ENCODE assay signal across 14 cellular contexts in genomic region chr2:96843538-96844268, GRCh38. TPM values are rescaled to one million over a fixed set of nuclear protein-coding genes. Genes with fewer than 3 reads are reported as not detected.
DNase-seq lines count a peak whose midpoint lies in the region; ATAC-seq, FAIRE-seq and TF ChIP-seq lines count a peak whose summit lies in the region.
"Had no signal": no experiment of that assay in that cellular context is flagged by ENCODE, and none has a peak within 500 bp of the region (broad histone marks: within the 10 kb centered on the region; RNA-seq: fewer than 3 reads in every experiment).

Gene ANKRD23, minus strand, starts transcription at chr2:96844021. Its CDS starts 29 bp downstream, at chr2:96843992.

- ATAC-seq in HepG2, result no peak
- no peak for ATAC-seq in right lobe of liver
- no peak for ATAC-seq in activated CD8-positive, alpha-beta T cell treated with anti-CD3 and anti-CD28 coated beads, Interleukin-2, amount 10 ng/mL, durations not matched to agents 7 days and 5 days

- H3K9ac ChIP-seq in HepG2 (ENCODE audit: insufficient read depth, low read depth, low read length) (no peak within 1 kb of the TSS), skeletal muscle tissue (ENCODE audit: low read depth in 1 of 3, low read length in 3 of 3) (peak within 1 kb of the TSS; percentile 78 to 97 (median 95))

- no peak for TF ChIP-seq RAD21 in HepG2 (CRISPR knock-in tag; IDR thresholded peaks at IDR 0.05)

- no peak within 1 kb of the TSS for H3K4me2 ChIP-seq in HepG2 (ENCODE audit: low read depth, low read length)

- no peak for TF ChIP-seq CTCF in HepG2 (CRISPR knock-in tag; IDR thresholded peaks at IDR 0.05)
- TF ChIP-seq CTCF in right lobe of liver (IDR thresholded peaks at IDR 0.05), result no peak
- TF ChIP-seq CTCF in right atrium auricular region (IDR thresholded peaks at IDR 0.05), result no peak
- no peak for TF ChIP-seq CTCF in GM10248 (IDR thresholded peaks at IDR 0.05; ENCODE audit: control extremely low read depth, extremely low read depth, low read depth, missing control alignments)

- no peaks in the 10 kb centered on the region for H4K20me1 ChIP-seq in HepG2 (ENCODE audit: insufficient read depth, low read length)

- peaks cover 46% of the 10 kb centered on the region for H3K36me3 Mint-ChIP-seq in activated CD8-positive, alpha-beta T cell treated with anti-CD3 and anti-CD28 coated beads, Interleukin-2, amount 10 ng/mL, durations not matched to agents 7 days and 5 days (ENCODE audit: low read depth)

- no peak within 1 kb of the TSS for H3K4me3 Mint-ChIP-seq in activated CD8-positive, alpha-beta T cell treated with anti-CD3 and anti-CD28 coated beads, Interleukin-2, amount 10 ng/mL, durations not matched to agents 7 days and 5 days

- H3K27ac Mint-ChIP-seq in activated CD8-positive, alpha-beta T cell treated with anti-CD3 and anti-CD28 coated beads, Interleukin-2, amount 10 ng/mL, durations not matched to agents 7 days and 5 days, result peak within 1 kb of the TSS; percentile 47

- DNase-seq in HepG2 (ENCODE audit: low spot score) (no peak), right lobe of liver (no peak), right atrium auricular region (ENCODE audit: low spot score) (no peak), GM10248 (ENCODE audit: extremely low spot score) (no peak), medulla oblongata (ENCODE audit: extremely low spot score) (no peak)
- no peak for DNase-seq in activated CD8-positive, alpha-beta T cell treated with anti-CD3 and anti-CD28 coated beads, Interleukin-2, amount 10 ng/mL, durations not matched to agents 7 days and 5 days
- DNase-seq in effector memory CD4-positive, alpha-beta T cell, result no peak
- DNase-seq: activated naive CD4-positive, alpha-beta T cell; colonic mucosa; mesenchymal stem cell; NCI-H1436 treated with DMSO at 0.1 percent for 48 hours; NK-92 treated with Interleukin-12 subunit alpha and Interleukin-12 subunit beta, amount 100 ng/mL, for 24 hours; testis had no signal

- peaks cover 31% of the 10 kb centered on the region for H3K4me1 Mint-ChIP-seq in activated CD8-positive, alpha-beta T cell treated with anti-CD3 and anti-CD28 coated beads, Interleukin-2, amount 10 ng/mL, durations not matched to agents 7 days and 5 days (ENCODE audit: low read depth)

- H2AFZ ChIP-seq in HepG2 (ENCODE audit: low read length), result no peak within 1 kb of the TSS

- no peaks in the 10 kb centered on the region for H3K79me2 ChIP-seq in HepG2 (ENCODE audit: insufficient read depth, low read length)

- CTCF ChIA-PET in HepG2 (lab: Yijun Ruan, JAX; ENCODE audit: low intra/inter-chr PET ratio, low total read pairs) (no interaction called here), GM10248 (lab: Yijun Ruan, JAX) (interaction anchor here (1.2 to 2.4 kb wide), 2 partner anchors 14 to 117 kb away, joined by 3 to 12 read pairs; partner anchors contain the start of gene ANKRD39)
- CTCF ChIA-PET in activated CD8-positive, alpha-beta T cell treated with anti-CD3 and anti-CD28 coated beads, Interleukin-2, amount 10 ng/mL, durations not matched to agents 7 days and 5 days (lab: Charles Lee), result interaction anchor here (1.8 kb wide), 1 partner anchor 14 kb away, joined by 11 read pairs; the partner anchor contains the start of gene ANKRD39

- WGBS in HepG2 (ENCODE audit: low lambda C conversion rate), result 98% methylated on average over 14 of the region's 14 CpGs
- 87% methylated on average over 10 of the region's 14 CpGs for WGBS in right lobe of liver (ENCODE audit: insufficient coverage, low coverage, low lambda C conversion rate, missing lambda C conversion rate)

- no peaks in the 10 kb centered on the region for H3K27me3 Mint-ChIP-seq in activated CD8-positive, alpha-beta T cell treated with anti-CD3 and anti-CD28 coated beads, Interleukin-2, amount 10 ng/mL, durations not matched to agents 7 days and 5 days (ENCODE audit: low read depth)

- H3K4me1 ChIP-seq in HepG2 (ENCODE audit: insufficient read depth, low read length), result peaks cover 12% of the 10 kb centered on the region
- H3K4me1 ChIP-seq in right lobe of liver, result peaks cover 0 to 11% (median 5%) of the 10 kb centered on the region in 4 donors
- peaks cover 0 to 45% of the 10 kb centered on the region in 2 donors for H3K4me1 ChIP-seq in right atrium auricular region
- peaks cover 28 to 41% (median 37%) of the 10 kb centered on the region in 3 donors for H3K4me1 ChIP-seq in skeletal muscle tissue (ENCODE audit: control insufficient read depth in 3 of 3, insufficient read depth in 3 of 3, low read length in 3 of 3)
- peaks cover 13% of the 10 kb centered on the region for H3K4me1 ChIP-seq in effector memory CD4-positive, alpha-beta T cell (ENCODE audit: control insufficient read depth, insufficient read depth, low read length, poor library complexity, severe bottlenecking)

- no peaks in the 10 kb centered on the region for H3K27me3 ChIP-seq in HepG2 (ENCODE audit: control insufficient read depth in 1 of 2, insufficient read depth in 2 of 2, low read length in 2 of 2)
- no peaks in the 10 kb centered on the region for H3K27me3 ChIP-seq in right lobe of liver
- no peaks in the 10 kb centered on the region for H3K27me3 ChIP-seq in right atrium auricular region
- H3K27me3 ChIP-seq in skeletal muscle tissue (ENCODE audit: control insufficient read depth in 3 of 3, insufficient read depth in 3 of 3, low read length in 3 of 3), result no peaks in the 10 kb centered on the region
- no peaks in the 10 kb centered on the region for H3K27me3 ChIP-seq in effector memory CD4-positive, alpha-beta T cell (replicated peaks; ENCODE audit: control insufficient read depth, insufficient read depth, low read length, poor library complexity, severe bottlenecking)
- H3K27me3 ChIP-seq: colonic mucosa, testis had no signal

- no peak within 1 kb of the TSS for H3K4me3 ChIP-seq in HepG2 (replicated peaks in 1 of 3; ENCODE audit: insufficient read depth in 1 of 3, low read depth in 2 of 3, low read length in 3 of 3)
- H3K4me3 ChIP-seq in right lobe of liver, result no peak within 1 kb of the TSS
- H3K4me3 ChIP-seq in right atrium auricular region, result peak within 1 kb of the TSS in 1 of 2 donors; percentile 7
- peak within 1 kb of the TSS; percentile 73 to 89 (median 88) for H3K4me3 ChIP-seq in skeletal muscle tissue (ENCODE audit: low read length in 3 of 3)
- no peak within 1 kb of the TSS for H3K4me3 ChIP-seq in effector memory CD4-positive, alpha-beta T cell (ENCODE audit: insufficient read depth, low read depth, low read length, poor library complexity, severe bottlenecking)
- H3K4me3 ChIP-seq: colonic mucosa, testis had no signal

- no peak within 1 kb of the TSS for H3K27ac ChIP-seq in HepG2 (ENCODE audit: extremely low read length, insufficient read depth, low read length)
- no peak within 1 kb of the TSS for H3K27ac ChIP-seq in right lobe of liver
- H3K27ac ChIP-seq in right atrium auricular region, result peak within 1 kb of the TSS; percentile 85 to 92
- peak within 1 kb of the TSS; percentile 87 for H3K27ac ChIP-seq in skeletal muscle tissue (ENCODE audit: low read depth, low read length)
- H3K27ac ChIP-seq in effector memory CD4-positive, alpha-beta T cell (ENCODE audit: insufficient read depth, low read length, poor library complexity, severe bottlenecking), result no peak within 1 kb of the TSS
- H3K27ac ChIP-seq: colonic mucosa, testis had no signal

- H3K9me3 ChIP-seq in HepG2 (ENCODE audit: low read length) (no peaks in the 10 kb centered on the region), right lobe of liver (no peaks in the 10 kb centered on the region), right atrium auricular region (no peaks in the 10 kb centered on the region), skeletal muscle tissue (ENCODE audit: control insufficient read depth in 3 of 3, low read length in 3 of 3) (no peaks in the 10 kb centered on the region)
- no peaks in the 10 kb centered on the region for H3K9me3 ChIP-seq in effector memory CD4-positive, alpha-beta T cell (ENCODE audit: control insufficient read depth, low read length)
- H3K9me3 ChIP-seq: colonic mucosa, testis had no signal

- FAIRE-seq in HepG2 (lab: Jason Lieb, UNC), result no peak

- H3K36me3 ChIP-seq in HepG2 (replicated peaks in 1 of 2; ENCODE audit: control insufficient read depth in 1 of 2, insufficient read depth in 2 of 2, low read length in 2 of 2), result peaks cover 5 to 7% of the 10 kb centered on the region in 2 experiments; a peak in 4 of 5 replicates
- H3K36me3 ChIP-seq in right lobe of liver, result peaks cover 0 to 11% (median 3%) of the 10 kb centered on the region in 4 donors
- peaks cover 24% of the 10 kb centered on the region for H3K36me3 ChIP-seq in right atrium auricular region
- H3K36me3 ChIP-seq in skeletal muscle tissue (ENCODE audit: control insufficient read depth in 3 of 3, insufficient read depth in 3 of 3, low read length in 3 of 3), result peaks cover 31 to 45% (median 38%) of the 10 kb centered on the region in 3 donors
- H3K36me3 ChIP-seq in effector memory CD4-positive, alpha-beta T cell (ENCODE audit: control insufficient read depth, insufficient read depth, low read length), result peaks cover 20% of the 10 kb centered on the region
- H3K36me3 ChIP-seq: colonic mucosa had no signal

- 0 out of 4 replicates have a peak, but pooled peaks of 1 of the 2 experiments have one; percentile 20 for TF ChIP-seq POLR2A in HepG2 (IDR thresholded peaks at IDR 0.05; ENCODE audit: insufficient read depth in 1 of 2, low read depth in 2 of 2, low read length in 2 of 2)
- TF ChIP-seq POLR2A in right lobe of liver (IDR thresholded peaks at IDR 0.05), result no peak

- intact Hi-C loops in HepG2 (cut with micrococcal nuclease; ENCODE audit: unreplicated experiment), result no loop called here
- intact Hi-C loops in right lobe of liver (cut with DNase I), result no loop called here

- TF ChIP-seq EP300 in HepG2 (IDR thresholded peaks at IDR 0.05; ENCODE audit: low read depth in 2 of 2, low read length in 2 of 2), result no peak
- no peak for TF ChIP-seq EP300 in HepG2 (CRISPR knock-in tag; IDR thresholded peaks at IDR 0.05; ENCODE audit: borderline replicate concordance)

- no peaks in the 10 kb centered on the region for H3K9me3 Mint-ChIP-seq in activated CD8-positive, alpha-beta T cell treated with anti-CD3 and anti-CD28 coated beads, Interleukin-2, amount 10 ng/mL, durations not matched to agents 7 days and 5 days (ENCODE audit: insufficient read depth)

- POLR2A ChIA-PET in HepG2 (lab: Yijun Ruan, JAX), result interaction anchor here (0.9 to 1.2 kb wide), 2 partner anchors 24 to 25 kb away, joined by 3 to 4 read pairs; no protein-coding TSS in a partner anchor
- POLR2A ChIA-PET in activated CD8-positive, alpha-beta T cell treated with anti-CD3 and anti-CD28 coated beads, Interleukin-2, amount 10 ng/mL, durations not matched to agents 7 days and 5 days (lab: Charles Lee), result no interaction called here
- POLR2A ChIA-PET in GM10248 (lab: Yijun Ruan, JAX), result no interaction called here

- no TSS peak for BruUV-seq in HepG2 (replicated peaks; lab: Mats Ljungman, UMichigan)

- in situ Hi-C loops in HepG2 (cut with HindIII; ENCODE audit: extremely low pct_ligation_motif_present, low pct_unique_long_range_greater_than_20kb), result no loop called here

RNA-seq across cellular contexts. Expression of gene ANKRD23, which starts in this region (rescaled TPM):
- total RNA-seq in HepG2 (2016; rRNA removed; fragmentation: Illumina TruSeq; extraction: Trizol), result 0.35 and 1.5 TPM in 2 replicates
- 0.35 and 0.51 TPM in 2 replicates for total RNA-seq in HepG2 (2016; cell fraction: cytosol; rRNA removed; fragmentation: Illumina TruSeq; extraction: Trizol; ENCODE audit: low read depth)
- 0.61 and 2.2 TPM in 2 replicates for total RNA-seq in HepG2 (2016; cell fraction: insoluble cytoplasmic fraction; rRNA removed; fragmentation: Illumina TruSeq; extraction: Trizol)
- 0.77 and 0.90 TPM in 2 replicates for total RNA-seq in HepG2 (2016; cell fraction: membrane; rRNA removed; fragmentation: Illumina TruSeq; extraction: Trizol)
- total RNA-seq in HepG2 (2016; cell fraction: nucleus; rRNA removed; fragmentation: Illumina TruSeq; extraction: Trizol), result 2.3 and 2.8 TPM in 2 replicates
- 1.6 and 2.7 TPM in 2 replicates for polyA plus RNA-seq in HepG2 (2011; rRNA removed)
- 0.71 and 0.90 TPM in 2 replicates for polyA plus RNA-seq in HepG2 (2011; cell fraction: cytosol; rRNA removed)
- 17.9 and 22.1 TPM in 2 replicates for polyA plus RNA-seq in HepG2 (2011; cell fraction: nucleus; rRNA removed)
- polyA plus RNA-seq in HepG2 (2012), result 0.72 and 2.1 TPM in 2 replicates
- polyA plus RNA-seq in HepG2 (2016; cell fraction: cytosol; fragmentation: Illumina TruSeq; extraction: Trizol; ENCODE audit: low read depth), result 0.47 and 0.50 TPM in 2 replicates
- polyA plus RNA-seq in HepG2 (2016; cell fraction: insoluble cytoplasmic fraction; fragmentation: Illumina TruSeq; extraction: Trizol; ENCODE audit: low read depth), result 0.32 and 0.50 TPM in 2 replicates
- polyA plus RNA-seq in HepG2 (2016; cell fraction: membrane; fragmentation: Illumina TruSeq; extraction: Trizol; ENCODE audit: low read depth), result 0.47 and 0.74 TPM in 2 replicates
- 9.2 and 10.4 TPM in 2 replicates for polyA plus RNA-seq in HepG2 (2016; cell fraction: nucleus; fragmentation: Illumina TruSeq; extraction: Trizol; ENCODE audit: insufficient read depth, low read depth)
- polyA minus RNA-seq in HepG2 (2011; rRNA and poly(A)+ RNA removed; ENCODE audit: low replicate concordance), result 1.6 and 5.1 TPM in 2 replicates
- not detected in 2 replicates for polyA minus RNA-seq in HepG2 (2011; cell fraction: cytosol; rRNA and poly(A)+ RNA removed)
- polyA minus RNA-seq in HepG2 (2011; cell fraction: nucleus; rRNA and poly(A)+ RNA removed), result 3.9 and 4.1 TPM in 2 replicates
- 1 to 10 TPM in 5 of 6 experiments, under 1 TPM in 1; 0.98 to 4.0 (median 2.7) TPM for total RNA-seq in right lobe of liver
- 10 to 100 TPM; 12.6 to 17.2 TPM for total RNA-seq in activated CD8-positive, alpha-beta T cell treated with anti-CD3 and anti-CD28 coated beads, Interleukin-2, amount 10 ng/mL, durations not matched to agents 7 days and 5 days
- total RNA-seq in right atrium auricular region, result 10 to 100 TPM in 1 of 2 donors, 1 to 10 TPM in 1; 9.3 to 23.0 TPM
- 5.2 TPM for total RNA-seq in skeletal muscle tissue

Comparison
In these comparisons a context has a peak if more than half of its experiments do, and no peak if none do; other contexts are left out.
1. H3K27ac ChIP-seq: peak in right atrium auricular region (2 of 2) and skeletal muscle tissue (single experiment); none in HepG2 (single experiment), right lobe of liver (0 of 3) and effector memory CD4-positive, alpha-beta T cell (single experiment).
2. H3K4me3 ChIP-seq: peak in skeletal muscle tissue (3 of 3); none in HepG2 (0 of 3), right lobe of liver (0 of 3) and effector memory CD4-positive, alpha-beta T cell (single experiment).